1 cellular context compared by ENCODE assay signal in the genomic region with DNA sequence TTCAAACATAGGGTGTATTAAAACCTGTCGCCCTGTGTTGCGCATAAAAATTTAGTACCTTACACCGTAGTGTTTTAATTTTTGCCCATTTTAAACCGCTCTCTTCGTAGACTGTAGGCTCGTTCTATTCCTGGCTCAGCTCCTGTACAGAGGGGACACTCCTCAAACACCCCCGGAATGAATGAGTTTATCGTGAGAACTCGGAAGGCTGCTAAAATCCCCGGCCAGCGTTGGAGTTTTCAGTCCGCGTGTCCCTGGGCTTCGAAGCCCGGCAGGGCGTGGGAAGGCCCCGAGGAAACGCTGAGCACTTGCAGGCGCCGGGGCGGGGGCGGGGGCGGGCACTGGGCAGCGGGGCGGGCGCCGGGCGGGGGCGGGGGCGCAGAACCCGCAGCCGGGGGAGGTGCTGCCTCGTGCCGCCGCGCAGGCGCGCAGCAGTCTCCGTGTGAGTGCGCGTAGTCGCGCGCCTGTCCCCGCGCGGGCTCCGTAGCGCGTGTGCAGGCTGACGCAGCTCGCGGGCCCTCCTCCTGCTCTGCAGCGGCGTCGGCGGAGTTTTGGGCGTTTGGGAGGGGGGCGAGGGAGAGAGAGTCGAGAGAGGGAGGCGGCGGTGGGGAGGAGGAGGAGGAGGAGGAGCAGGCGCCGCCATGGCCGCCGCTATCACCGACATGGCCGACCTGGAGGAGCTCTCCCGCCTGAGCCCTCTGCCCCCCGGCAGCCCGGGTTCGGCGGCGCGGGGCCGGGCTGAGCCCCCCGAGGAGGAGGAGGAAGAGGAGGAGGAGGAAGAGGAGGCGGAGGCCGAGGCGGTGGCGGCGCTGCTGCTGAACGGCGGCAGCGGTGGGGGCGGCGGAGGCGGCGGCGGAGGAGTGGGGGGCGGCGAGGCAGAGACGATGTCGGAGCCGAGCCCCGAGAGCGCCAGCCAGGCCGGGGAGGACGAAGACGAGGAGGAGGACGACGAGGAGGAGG.
TF ChIP-seq lines count a peak whose summit lies in the region.

AEBP2 (plus strand) TSS at position 434 of the 960 bp plus-strand sequence; CDS start at position 642, 208 bp downstream.

TF ChIP-seq in HEK293, 187 proteins besides CTCF, POLR2A, EP300 and RAD21 (continued from another document and continues in another):
- TF ChIP-seq GLIS1 (tag by site-specific recombination; IDR thresholded peaks at IDR 0.05) (peak; percentile 22; the same call in 1 of the 2 replicates), SETDB1 (IDR thresholded peaks at IDR 0.05; ENCODE audit: insufficient read length, low read length) (peak; percentile 81), ZBTB17 (tag by site-specific recombination; IDR thresholded peaks at IDR 0.05) (no peak; the same call in 1 of the 2 replicates), PRDM2 (tag by site-specific recombination; IDR thresholded peaks at IDR 0.05; ENCODE audit: borderline replicate concordance) (0 out of 2 replicates have a peak, but pooled peaks have one; percentile 77), ZNF175 (tag by site-specific recombination; IDR thresholded peaks at IDR 0.05) (no peak), ZFHX2 (tag by site-specific recombination; conservative IDR thresholded peaks at IDR 0.05) (peak; percentile 98), ZNF777 (tag by site-specific recombination; IDR thresholded peaks at IDR 0.05; ENCODE audit: borderline replicate concordance) (no peak), GFI1B (tag by site-specific recombination; IDR thresholded peaks at IDR 0.05) (no peak), ZNF768 (tag by site-specific recombination; IDR thresholded peaks at IDR 0.05) (no peak), ZNF214 (tag by site-specific recombination; IDR thresholded peaks at IDR 0.05; ENCODE audit: borderline replicate concordance) (no peak), ZBTB7A (tag by site-specific recombination; IDR thresholded peaks at IDR 0.05; ENCODE audit: low read depth) (no peak), TRIM28 (IDR thresholded peaks at IDR 0.05; ENCODE audit: borderline replicate concordance, low read length) (no peak), ZNF2 (tag by site-specific recombination; IDR thresholded peaks at IDR 0.05) (no peak), IKZF3 (tag by site-specific recombination; IDR thresholded peaks at IDR 0.05) (no peak), MZF1 (tag by site-specific recombination; IDR thresholded peaks at IDR 0.05; ENCODE audit: borderline replicate concordance) (no peak), MYNN (tag by site-specific recombination; IDR thresholded peaks at IDR 0.05; ENCODE audit: borderline replicate concordance) (0 out of 2 replicates have a peak, but pooled peaks have one; percentile 6), ZNF513 (tag by site-specific recombination; IDR thresholded peaks at IDR 0.05) (peak; percentile 96), ZNF596 (tag by site-specific recombination; IDR thresholded peaks at IDR 0.05) (peak; percentile 81), ZNF37A (tag by site-specific recombination; IDR thresholded peaks at IDR 0.05) (no peak), ZNF133 (tag by site-specific recombination; IDR thresholded peaks at IDR 0.05) (no peak; the same call in 1 of the 2 replicates), OVOL3 (tag by site-specific recombination; IDR thresholded peaks at IDR 0.05) (no peak), ZNF555 (tag by site-specific recombination; conservative IDR thresholded peaks at IDR 0.05) (no peak), ZNF146 (tag by site-specific recombination; IDR thresholded peaks at IDR 0.05) (no peak), ZNF335 (tag by site-specific recombination; conservative IDR thresholded peaks at IDR 0.05) (peak; percentile 93), YY2 (tag by site-specific recombination; IDR thresholded peaks at IDR 0.05) (peak; percentile 77), ZNF654 (tag by site-specific recombination; IDR thresholded peaks at IDR 0.05; ENCODE audit: low read depth) (no peak), ZNF132 (tag by site-specific recombination; IDR thresholded peaks at IDR 0.05; ENCODE audit: borderline replicate concordance) (no peak), ZFP37 (tag by site-specific recombination; IDR thresholded peaks at IDR 0.05) (no peak; the same call in 1 of the 2 replicates), ZBTB26 (tag by site-specific recombination; optimal IDR thresholded peaks at IDR 0.05) (peak; percentile 95), ZNF510 (tag by site-specific recombination; IDR thresholded peaks at IDR 0.05; ENCODE audit: insufficient replicate concordance) (no peak), ZNF791 (tag by site-specific recombination; IDR thresholded peaks at IDR 0.05) (no peak)
- TF ChIP-seq, protein P1, sequence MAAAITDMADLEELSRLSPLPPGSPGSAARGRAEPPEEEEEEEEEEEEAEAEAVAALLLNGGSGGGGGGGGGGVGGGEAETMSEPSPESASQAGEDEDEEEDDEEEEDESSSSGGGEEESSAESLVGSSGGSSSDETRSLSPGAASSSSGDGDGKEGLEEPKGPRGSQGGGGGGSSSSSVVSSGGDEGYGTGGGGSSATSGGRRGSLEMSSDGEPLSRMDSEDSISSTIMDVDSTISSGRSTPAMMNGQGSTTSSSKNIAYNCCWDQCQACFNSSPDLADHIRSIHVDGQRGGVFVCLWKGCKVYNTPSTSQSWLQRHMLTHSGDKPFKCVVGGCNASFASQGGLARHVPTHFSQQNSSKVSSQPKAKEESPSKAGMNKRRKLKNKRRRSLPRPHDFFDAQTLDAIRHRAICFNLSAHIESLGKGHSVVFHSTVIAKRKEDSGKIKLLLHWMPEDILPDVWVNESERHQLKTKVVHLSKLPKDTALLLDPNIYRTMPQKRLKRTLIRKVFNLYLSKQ (tag by site-specific recombination; IDR thresholded peaks at IDR 0.05; ENCODE audit: borderline replicate concordance), result no peak
- TF ChIP-seq, protein P2, sequence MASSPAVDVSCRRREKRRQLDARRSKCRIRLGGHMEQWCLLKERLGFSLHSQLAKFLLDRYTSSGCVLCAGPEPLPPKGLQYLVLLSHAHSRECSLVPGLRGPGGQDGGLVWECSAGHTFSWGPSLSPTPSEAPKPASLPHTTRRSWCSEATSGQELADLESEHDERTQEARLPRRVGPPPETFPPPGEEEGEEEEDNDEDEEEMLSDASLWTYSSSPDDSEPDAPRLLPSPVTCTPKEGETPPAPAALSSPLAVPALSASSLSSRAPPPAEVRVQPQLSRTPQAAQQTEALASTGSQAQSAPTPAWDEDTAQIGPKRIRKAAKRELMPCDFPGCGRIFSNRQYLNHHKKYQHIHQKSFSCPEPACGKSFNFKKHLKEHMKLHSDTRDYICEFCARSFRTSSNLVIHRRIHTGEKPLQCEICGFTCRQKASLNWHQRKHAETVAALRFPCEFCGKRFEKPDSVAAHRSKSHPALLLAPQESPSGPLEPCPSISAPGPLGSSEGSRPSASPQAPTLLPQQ (tag by site-specific recombination; IDR thresholded peaks at IDR 0.05), result 0 out of 2 replicates have a peak, but pooled peaks have one; percentile 45
- TF ChIP-seq, protein P3, sequence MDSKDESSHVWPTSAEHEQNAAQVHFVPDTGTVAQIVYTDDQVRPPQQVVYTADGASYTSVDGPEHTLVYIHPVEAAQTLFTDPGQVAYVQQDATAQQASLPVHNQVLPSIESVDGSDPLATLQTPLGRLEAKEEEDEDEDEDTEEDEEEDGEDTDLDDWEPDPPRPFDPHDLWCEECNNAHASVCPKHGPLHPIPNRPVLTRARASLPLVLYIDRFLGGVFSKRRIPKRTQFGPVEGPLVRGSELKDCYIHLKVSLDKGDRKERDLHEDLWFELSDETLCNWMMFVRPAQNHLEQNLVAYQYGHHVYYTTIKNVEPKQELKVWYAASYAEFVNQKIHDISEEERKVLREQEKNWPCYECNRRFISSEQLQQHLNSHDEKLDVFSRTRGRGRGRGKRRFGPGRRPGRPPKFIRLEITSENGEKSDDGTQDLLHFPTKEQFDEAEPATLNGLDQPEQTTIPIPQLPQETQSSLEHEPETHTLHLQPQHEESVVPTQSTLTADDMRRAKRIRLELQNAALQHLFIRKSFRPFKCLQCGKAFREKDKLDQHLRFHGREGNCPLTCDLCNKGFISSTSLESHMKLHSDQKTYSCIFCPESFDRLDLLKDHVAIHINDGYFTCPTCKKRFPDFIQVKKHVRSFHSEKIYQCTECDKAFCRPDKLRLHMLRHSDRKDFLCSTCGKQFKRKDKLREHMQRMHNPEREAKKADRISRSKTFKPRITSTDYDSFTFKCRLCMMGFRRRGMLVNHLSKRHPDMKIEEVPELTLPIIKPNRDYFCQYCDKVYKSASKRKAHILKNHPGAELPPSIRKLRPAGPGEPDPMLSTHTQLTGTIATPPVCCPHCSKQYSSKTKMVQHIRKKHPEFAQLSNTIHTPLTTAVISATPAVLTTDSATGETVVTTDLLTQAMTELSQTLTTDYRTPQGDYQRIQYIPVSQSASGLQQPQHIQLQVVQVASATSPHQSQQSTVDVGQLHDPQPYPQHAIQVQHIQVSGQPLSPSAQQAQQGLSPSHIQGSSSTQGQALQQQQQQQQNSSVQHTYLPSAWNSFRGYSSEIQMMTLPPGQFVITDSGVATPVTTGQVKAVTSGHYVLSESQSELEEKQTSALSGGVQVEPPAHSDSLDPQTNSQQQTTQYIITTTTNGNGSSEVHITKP (tag by site-specific recombination; IDR thresholded peaks at IDR 0.05), result no peak
- TF ChIP-seq, protein P4, sequence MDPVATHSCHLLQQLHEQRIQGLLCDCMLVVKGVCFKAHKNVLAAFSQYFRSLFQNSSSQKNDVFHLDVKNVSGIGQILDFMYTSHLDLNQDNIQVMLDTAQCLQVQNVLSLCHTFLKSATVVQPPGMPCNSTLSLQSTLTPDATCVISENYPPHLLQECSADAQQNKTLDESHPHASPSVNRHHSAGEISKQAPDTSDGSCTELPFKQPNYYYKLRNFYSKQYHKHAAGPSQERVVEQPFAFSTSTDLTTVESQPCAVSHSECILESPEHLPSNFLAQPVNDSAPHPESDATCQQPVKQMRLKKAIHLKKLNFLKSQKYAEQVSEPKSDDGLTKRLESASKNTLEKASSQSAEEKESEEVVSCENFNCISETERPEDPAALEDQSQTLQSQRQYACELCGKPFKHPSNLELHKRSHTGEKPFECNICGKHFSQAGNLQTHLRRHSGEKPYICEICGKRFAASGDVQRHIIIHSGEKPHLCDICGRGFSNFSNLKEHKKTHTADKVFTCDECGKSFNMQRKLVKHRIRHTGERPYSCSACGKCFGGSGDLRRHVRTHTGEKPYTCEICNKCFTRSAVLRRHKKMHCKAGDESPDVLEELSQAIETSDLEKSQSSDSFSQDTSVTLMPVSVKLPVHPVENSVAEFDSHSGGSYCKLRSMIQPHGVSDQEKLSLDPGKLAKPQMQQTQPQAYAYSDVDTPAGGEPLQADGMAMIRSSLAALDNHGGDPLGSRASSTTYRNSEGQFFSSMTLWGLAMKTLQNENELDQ (tag by site-specific recombination; IDR thresholded peaks at IDR 0.05; ENCODE audit: low read depth), result no peak
